1 cellular context compared by ENCODE assay signal in the genomic region with DNA sequence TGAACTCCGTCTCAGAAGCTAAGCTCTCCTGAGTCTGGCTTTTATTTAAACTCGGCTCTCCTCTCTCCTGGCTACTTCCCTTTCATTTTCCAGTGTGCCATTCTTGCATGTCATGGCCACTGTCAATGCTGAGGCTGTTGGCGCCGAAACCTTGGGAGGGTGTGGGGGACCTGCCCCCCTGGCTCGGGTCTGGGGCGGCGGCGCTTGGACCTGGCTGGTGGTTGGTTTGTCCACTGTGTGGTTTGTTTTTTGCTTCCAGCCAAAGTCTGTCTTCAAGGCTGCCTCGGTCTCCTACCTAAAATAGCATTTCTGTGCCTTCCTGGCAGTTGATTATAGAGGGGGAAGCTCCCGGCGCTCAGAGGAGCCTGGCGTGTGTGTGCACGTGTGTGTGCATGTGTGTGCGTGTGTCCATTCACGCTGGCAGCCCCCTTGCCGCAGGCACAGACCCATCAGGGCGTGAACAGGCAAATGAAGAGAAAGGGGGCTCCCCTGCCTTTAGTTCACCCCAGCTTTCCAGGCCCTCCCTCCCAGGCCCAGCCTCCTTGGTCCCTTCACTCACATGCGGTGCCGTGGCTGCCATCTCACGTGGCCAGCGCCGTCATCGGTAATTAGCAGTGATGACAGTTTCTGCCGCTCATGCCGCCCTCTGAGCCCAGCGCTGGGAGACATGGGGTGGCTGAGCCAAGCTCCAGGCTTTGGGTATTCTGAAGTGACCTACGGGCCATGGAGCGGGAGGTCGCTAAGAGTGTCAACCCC.
TF ChIP-seq lines count a peak whose summit lies in the region.

No MANE protein-coding gene starts in this region.

TF ChIP-seq in GM12878, 131 proteins besides CTCF, POLR2A, EP300 and RAD21 (continued from another document and continues in another):
- TF ChIP-seq, protein P1, sequence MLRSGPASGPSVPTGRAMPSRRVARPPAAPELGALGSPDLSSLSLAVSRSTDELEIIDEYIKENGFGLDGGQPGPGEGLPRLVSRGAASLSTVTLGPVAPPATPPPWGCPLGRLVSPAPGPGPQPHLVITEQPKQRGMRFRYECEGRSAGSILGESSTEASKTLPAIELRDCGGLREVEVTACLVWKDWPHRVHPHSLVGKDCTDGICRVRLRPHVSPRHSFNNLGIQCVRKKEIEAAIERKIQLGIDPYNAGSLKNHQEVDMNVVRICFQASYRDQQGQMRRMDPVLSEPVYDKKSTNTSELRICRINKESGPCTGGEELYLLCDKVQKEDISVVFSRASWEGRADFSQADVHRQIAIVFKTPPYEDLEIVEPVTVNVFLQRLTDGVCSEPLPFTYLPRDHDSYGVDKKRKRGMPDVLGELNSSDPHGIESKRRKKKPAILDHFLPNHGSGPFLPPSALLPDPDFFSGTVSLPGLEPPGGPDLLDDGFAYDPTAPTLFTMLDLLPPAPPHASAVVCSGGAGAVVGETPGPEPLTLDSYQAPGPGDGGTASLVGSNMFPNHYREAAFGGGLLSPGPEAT (IDR thresholded peaks at IDR 0.05; ENCODE audit: low read depth), result peak; percentile 71; the same call in 1 of the 2 replicates
- TF ChIP-seq ZNF274 (IDR thresholded peaks at IDR 0.05; ENCODE audit: insufficient read depth, insufficient read length) (no peak), TAF1 (IDR thresholded peaks at IDR 0.05; ENCODE audit: borderline replicate concordance, low read depth, low read length) (peak; percentile 60), RB1 (IDR thresholded peaks at IDR 0.05; ENCODE audit: borderline replicate concordance) (peak; percentile 13; the same call in 1 of the 2 replicates), MTA2 (IDR thresholded peaks at IDR 0.05; ENCODE audit: low read depth) (peak; percentile 79), ZNF207 (IDR thresholded peaks at IDR 0.05; ENCODE audit: borderline replicate concordance) (no peak), RAD51 (IDR thresholded peaks at IDR 0.05) (peak; percentile 91), YY1 (IDR thresholded peaks at IDR 0.05; ENCODE audit: low read depth, low read length) (no peak), SIN3A (IDR thresholded peaks at IDR 0.05; ENCODE audit: low read depth, low read length) (no peak; the same call in 1 of the 2 replicates), MEF2B (IDR thresholded peaks at IDR 0.05; ENCODE audit: partially characterized antibody, poor library complexity, severe bottlenecking) (peak; percentile 94), PAX5 (IDR thresholded peaks at IDR 0.05; ENCODE audit: borderline replicate concordance, low read depth, low read length) (peak; percentile 98), CBFB (IDR thresholded peaks at IDR 0.05; ENCODE audit: low read depth) (0 out of 2 replicates have a peak, but pooled peaks have one; percentile 24), HDAC6 (IDR thresholded peaks at IDR 0.05; ENCODE audit: unreplicated experiment) (no peak), ESRRA (IDR thresholded peaks at IDR 0.05; ENCODE audit: low read length) (no peak), MYC (IDR thresholded peaks at IDR 0.05; ENCODE audit: insufficient read depth, insufficient read length, insufficient replicate concordance, low read length, severe bottlenecking) (no peak), LARP7 (IDR thresholded peaks at IDR 0.05) (peak; percentile 55; the same call in 1 of the 2 replicates), EED (IDR thresholded peaks at IDR 0.05; ENCODE audit: low read depth) (peak; percentile 70), POLR2AphosphoS2 (IDR thresholded peaks at IDR 0.05; ENCODE audit: low read depth, low read length) (no peak), CEBPB (IDR thresholded peaks at IDR 0.05; ENCODE audit: borderline replicate concordance in 1 of 2, low read depth in 2 of 2, low read length in 2 of 2) (no peak), GATAD2B (conservative IDR thresholded peaks at IDR 0.05; ENCODE audit: low read depth) (peak; percentile 90), TCF3 (IDR thresholded peaks at IDR 0.05; ENCODE audit: borderline replicate concordance, insufficient read depth, low read depth, low read length) (0 out of 2 replicates have a peak, but pooled peaks have one; percentile 37), IRF4 (IDR thresholded peaks at IDR 0.05; ENCODE audit: low read depth, low read length) (0 out of 2 replicates have a peak, but pooled peaks have one; percentile 14), KDM1A (IDR thresholded peaks at IDR 0.05; ENCODE audit: borderline replicate concordance) (no peak), STAT1 (conservative IDR thresholded peaks at IDR 0.05) (no peak), ETV6 (conservative IDR thresholded peaks at IDR 0.05 in 1 of 2, IDR thresholded peaks at IDR 0.05 in 1 of 2; ENCODE audit: borderline replicate concordance in 1 of 2, low read depth in 1 of 2) (no peak), IKZF1 (conservative IDR thresholded peaks at IDR 0.05) (peak; percentile 85), SMC3 (IDR thresholded peaks at IDR 0.05; ENCODE audit: borderline replicate concordance, low read length) (no peak), BHLHE40 (IDR thresholded peaks at IDR 0.05; ENCODE audit: borderline replicate concordance in 1 of 2, low read depth in 2 of 2, low read length in 1 of 2) (peak; percentile 98 to 99)
- TF ChIP-seq, protein P2, sequence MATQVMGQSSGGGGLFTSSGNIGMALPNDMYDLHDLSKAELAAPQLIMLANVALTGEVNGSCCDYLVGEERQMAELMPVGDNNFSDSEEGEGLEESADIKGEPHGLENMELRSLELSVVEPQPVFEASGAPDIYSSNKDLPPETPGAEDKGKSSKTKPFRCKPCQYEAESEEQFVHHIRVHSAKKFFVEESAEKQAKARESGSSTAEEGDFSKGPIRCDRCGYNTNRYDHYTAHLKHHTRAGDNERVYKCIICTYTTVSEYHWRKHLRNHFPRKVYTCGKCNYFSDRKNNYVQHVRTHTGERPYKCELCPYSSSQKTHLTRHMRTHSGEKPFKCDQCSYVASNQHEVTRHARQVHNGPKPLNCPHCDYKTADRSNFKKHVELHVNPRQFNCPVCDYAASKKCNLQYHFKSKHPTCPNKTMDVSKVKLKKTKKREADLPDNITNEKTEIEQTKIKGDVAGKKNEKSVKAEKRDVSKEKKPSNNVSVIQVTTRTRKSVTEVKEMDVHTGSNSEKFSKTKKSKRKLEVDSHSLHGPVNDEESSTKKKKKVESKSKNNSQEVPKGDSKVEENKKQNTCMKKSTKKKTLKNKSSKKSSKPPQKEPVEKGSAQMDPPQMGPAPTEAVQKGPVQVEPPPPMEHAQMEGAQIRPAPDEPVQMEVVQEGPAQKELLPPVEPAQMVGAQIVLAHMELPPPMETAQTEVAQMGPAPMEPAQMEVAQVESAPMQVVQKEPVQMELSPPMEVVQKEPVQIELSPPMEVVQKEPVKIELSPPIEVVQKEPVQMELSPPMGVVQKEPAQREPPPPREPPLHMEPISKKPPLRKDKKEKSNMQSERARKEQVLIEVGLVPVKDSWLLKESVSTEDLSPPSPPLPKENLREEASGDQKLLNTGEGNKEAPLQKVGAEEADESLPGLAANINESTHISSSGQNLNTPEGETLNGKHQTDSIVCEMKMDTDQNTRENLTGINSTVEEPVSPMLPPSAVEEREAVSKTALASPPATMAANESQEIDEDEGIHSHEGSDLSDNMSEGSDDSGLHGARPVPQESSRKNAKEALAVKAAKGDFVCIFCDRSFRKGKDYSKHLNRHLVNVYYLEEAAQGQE (IDR thresholded peaks at IDR 0.05; ENCODE audit: low read depth, low read length), result 0 out of 2 replicates have a peak, but pooled peaks have one; percentile 16
- TF ChIP-seq, protein P3, sequence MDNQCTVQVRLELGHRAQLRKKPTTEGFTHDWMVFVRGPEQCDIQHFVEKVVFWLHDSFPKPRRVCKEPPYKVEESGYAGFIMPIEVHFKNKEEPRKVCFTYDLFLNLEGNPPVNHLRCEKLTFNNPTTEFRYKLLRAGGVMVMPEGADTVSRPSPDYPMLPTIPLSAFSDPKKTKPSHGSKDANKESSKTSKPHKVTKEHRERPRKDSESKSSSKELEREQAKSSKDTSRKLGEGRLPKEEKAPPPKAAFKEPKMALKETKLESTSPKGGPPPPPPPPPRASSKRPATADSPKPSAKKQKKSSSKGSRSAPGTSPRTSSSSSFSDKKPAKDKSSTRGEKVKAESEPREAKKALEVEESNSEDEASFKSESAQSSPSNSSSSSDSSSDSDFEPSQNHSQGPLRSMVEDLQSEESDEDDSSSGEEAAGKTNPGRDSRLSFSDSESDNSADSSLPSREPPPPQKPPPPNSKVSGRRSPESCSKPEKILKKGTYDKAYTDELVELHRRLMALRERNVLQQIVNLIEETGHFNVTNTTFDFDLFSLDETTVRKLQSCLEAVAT (IDR thresholded peaks at IDR 0.05), result no peak; the same call in 1 of the 2 replicates
- TF ChIP-seq, protein P4, sequence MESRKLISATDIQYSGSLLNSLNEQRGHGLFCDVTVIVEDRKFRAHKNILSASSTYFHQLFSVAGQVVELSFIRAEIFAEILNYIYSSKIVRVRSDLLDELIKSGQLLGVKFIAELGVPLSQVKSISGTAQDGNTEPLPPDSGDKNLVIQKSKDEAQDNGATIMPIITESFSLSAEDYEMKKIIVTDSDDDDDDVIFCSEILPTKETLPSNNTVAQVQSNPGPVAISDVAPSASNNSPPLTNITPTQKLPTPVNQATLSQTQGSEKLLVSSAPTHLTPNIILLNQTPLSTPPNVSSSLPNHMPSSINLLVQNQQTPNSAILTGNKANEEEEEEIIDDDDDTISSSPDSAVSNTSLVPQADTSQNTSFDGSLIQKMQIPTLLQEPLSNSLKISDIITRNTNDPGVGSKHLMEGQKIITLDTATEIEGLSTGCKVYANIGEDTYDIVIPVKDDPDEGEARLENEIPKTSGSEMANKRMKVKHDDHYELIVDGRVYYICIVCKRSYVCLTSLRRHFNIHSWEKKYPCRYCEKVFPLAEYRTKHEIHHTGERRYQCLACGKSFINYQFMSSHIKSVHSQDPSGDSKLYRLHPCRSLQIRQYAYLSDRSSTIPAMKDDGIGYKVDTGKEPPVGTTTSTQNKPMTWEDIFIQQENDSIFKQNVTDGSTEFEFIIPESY (IDR thresholded peaks at IDR 0.05), result no peak
- TF ChIP-seq, protein P5, sequence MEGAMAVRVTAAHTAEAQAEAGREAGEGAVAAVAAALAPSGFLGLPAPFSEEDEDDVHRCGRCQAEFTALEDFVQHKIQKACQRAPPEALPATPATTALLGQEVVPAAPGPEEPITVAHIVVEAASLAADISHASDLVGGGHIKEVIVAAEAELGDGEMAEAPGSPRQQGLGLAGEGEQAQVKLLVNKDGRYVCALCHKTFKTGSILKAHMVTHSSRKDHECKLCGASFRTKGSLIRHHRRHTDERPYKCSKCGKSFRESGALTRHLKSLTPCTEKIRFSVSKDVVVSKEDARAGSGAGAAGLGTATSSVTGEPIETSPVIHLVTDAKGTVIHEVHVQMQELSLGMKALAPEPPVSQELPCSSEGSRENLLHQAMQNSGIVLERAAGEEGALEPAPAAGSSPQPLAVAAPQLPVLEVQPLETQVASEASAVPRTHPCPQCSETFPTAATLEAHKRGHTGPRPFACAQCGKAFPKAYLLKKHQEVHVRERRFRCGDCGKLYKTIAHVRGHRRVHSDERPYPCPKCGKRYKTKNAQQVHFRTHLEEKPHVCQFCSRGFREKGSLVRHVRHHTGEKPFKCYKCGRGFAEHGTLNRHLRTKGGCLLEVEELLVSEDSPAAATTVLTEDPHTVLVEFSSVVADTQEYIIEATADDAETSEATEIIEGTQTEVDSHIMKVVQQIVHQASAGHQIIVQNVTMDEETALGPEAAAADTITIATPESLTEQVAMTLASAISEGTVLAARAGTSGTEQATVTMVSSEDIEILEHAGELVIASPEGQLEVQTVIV (IDR thresholded peaks at IDR 0.05; ENCODE audit: borderline replicate concordance, partially characterized antibody), result no peak
- TF ChIP-seq, protein P6, sequence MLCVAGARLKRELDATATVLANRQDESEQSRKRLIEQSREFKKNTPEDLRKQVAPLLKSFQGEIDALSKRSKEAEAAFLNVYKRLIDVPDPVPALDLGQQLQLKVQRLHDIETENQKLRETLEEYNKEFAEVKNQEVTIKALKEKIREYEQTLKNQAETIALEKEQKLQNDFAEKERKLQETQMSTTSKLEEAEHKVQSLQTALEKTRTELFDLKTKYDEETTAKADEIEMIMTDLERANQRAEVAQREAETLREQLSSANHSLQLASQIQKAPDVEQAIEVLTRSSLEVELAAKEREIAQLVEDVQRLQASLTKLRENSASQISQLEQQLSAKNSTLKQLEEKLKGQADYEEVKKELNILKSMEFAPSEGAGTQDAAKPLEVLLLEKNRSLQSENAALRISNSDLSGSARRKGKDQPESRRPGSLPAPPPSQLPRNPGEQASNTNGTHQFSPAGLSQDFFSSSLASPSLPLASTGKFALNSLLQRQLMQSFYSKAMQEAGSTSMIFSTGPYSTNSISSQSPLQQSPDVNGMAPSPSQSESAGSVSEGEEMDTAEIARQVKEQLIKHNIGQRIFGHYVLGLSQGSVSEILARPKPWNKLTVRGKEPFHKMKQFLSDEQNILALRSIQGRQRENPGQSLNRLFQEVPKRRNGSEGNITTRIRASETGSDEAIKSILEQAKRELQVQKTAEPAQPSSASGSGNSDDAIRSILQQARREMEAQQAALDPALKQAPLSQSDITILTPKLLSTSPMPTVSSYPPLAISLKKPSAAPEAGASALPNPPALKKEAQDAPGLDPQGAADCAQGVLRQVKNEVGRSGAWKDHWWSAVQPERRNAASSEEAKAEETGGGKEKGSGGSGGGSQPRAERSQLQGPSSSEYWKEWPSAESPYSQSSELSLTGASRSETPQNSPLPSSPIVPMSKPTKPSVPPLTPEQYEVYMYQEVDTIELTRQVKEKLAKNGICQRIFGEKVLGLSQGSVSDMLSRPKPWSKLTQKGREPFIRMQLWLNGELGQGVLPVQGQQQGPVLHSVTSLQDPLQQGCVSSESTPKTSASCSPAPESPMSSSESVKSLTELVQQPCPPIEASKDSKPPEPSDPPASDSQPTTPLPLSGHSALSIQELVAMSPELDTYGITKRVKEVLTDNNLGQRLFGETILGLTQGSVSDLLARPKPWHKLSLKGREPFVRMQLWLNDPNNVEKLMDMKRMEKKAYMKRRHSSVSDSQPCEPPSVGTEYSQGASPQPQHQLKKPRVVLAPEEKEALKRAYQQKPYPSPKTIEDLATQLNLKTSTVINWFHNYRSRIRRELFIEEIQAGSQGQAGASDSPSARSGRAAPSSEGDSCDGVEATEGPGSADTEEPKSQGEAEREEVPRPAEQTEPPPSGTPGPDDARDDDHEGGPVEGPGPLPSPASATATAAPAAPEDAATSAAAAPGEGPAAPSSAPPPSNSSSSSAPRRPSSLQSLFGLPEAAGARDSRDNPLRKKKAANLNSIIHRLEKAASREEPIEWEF (IDR thresholded peaks at IDR 0.05; ENCODE audit: insufficient replicate concordance, low read depth, low read length), result no peak
- TF ChIP-seq, protein P7, sequence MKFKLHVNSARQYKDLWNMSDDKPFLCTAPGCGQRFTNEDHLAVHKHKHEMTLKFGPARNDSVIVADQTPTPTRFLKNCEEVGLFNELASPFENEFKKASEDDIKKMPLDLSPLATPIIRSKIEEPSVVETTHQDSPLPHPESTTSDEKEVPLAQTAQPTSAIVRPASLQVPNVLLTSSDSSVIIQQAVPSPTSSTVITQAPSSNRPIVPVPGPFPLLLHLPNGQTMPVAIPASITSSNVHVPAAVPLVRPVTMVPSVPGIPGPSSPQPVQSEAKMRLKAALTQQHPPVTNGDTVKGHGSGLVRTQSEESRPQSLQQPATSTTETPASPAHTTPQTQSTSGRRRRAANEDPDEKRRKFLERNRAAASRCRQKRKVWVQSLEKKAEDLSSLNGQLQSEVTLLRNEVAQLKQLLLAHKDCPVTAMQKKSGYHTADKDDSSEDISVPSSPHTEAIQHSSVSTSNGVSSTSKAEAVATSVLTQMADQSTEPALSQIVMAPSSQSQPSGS (IDR thresholded peaks at IDR 0.05; ENCODE audit: low read length), result no peak
- TF ChIP-seq, protein P8, sequence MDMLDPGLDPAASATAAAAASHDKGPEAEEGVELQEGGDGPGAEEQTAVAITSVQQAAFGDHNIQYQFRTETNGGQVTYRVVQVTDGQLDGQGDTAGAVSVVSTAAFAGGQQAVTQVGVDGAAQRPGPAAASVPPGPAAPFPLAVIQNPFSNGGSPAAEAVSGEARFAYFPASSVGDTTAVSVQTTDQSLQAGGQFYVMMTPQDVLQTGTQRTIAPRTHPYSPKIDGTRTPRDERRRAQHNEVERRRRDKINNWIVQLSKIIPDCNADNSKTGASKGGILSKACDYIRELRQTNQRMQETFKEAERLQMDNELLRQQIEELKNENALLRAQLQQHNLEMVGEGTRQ (IDR thresholded peaks at IDR 0.05; ENCODE audit: borderline replicate concordance, low read depth, low read length), result no peak; the same call in 1 of the 2 replicates
